Comparison of ENCODE assay signal across 31 cellular contexts in genomic region chr13:34931572-34931971, GRCh38. TPM values are rescaled to one million over a fixed set of nuclear protein-coding genes. Genes with fewer than 3 reads are reported as not detected.
DNase-seq lines count a peak whose midpoint lies in the region; ATAC-seq, FAIRE-seq and TF ChIP-seq lines count a peak whose summit lies in the region.
"Had no signal": no experiment of that assay in that cellular context is flagged by ENCODE, and none has a peak within 500 bp of the region (broad histone marks: within the 10 kb centered on the region; RNA-seq: fewer than 3 reads in every experiment).

No MANE protein-coding gene starts in this region.

- intact Hi-C loops in MCF 10A (cut with micrococcal nuclease), result no loop called here
- intact Hi-C loops in breast epithelium (cut with DNase I; ENCODE audit: low total_unique reads), result no loop called here
- intact Hi-C loops in K562 (cut with micrococcal nuclease), result no loop called here
- intact Hi-C loops in sciatic nerve (cut with DNase I), result no loop called here

- TF ChIP-seq POLR2A in breast epithelium (IDR thresholded peaks at IDR 0.05) (no peak), K562 (conservative IDR thresholded peaks at IDR 0.05) (no peak), gastroesophageal sphincter (IDR thresholded peaks at IDR 0.05) (no peak)

- POLR2A ChIA-PET in MCF 10A (lab: Yijun Ruan, JAX) (no interaction called here), K562 (lab: Yijun Ruan, JAX) (no interaction called here)

- H3K9me3 Mint-ChIP-seq in MCF 10A (ENCODE audit: unreplicated experiment), result no peaks in the 10 kb centered on the region
- no peaks in the 10 kb centered on the region for H3K9me3 Mint-ChIP-seq in activated T-cell treated with anti-CD3 and anti-CD28 coated beads, Interleukin-2, amount 50 U/mL, for 4 hours
- H3K9me3 Mint-ChIP-seq: activated naive CD4-positive, alpha-beta T cell treated with anti-CD3 and anti-CD28 coated beads, Interleukin-2, amount 10 ng/mL, durations not matched to agents 7 days and 5 days; activated T-helper 1 cell treated with anti-CD3 and anti-CD28 coated beads, Interleukin-12 subunit alpha, Interleukin-12 subunit beta, Interleukin-2, Interleukin-4 antibody, amounts not matched to agents 30 ng/mL and 10 ng/mL and 1 ng/mL, durations not matched to agents 14 hours and 24 hours and 36 hours; dendritic cell treated with granulocyte-macrophage colony-stimulating factor and Interleukin-4, amounts not matched to agents 40 ng/mL and 50 ng/mL, for 4 days; stimulated activated memory B cell treated with anti-CD40 and anti-IgM and Interleukin-4, amounts not matched to agents 10 μg/mL and 1 μg/mL and 100 μg/mL, for 72 hours; T-helper 1 cell treated with Interleukin-12 subunit alpha and Interleukin-12 subunit beta and Interleukin-4 antibody, amounts not matched to agents 30 μg/mL and 1 μg/mL, for 36 hours had no signal

- H3K27me3 ChIP-seq in breast epithelium (no peaks in the 10 kb centered on the region), K562 (ENCODE audit: control insufficient read depth in 2 of 2, insufficient read depth in 2 of 2, low read length in 2 of 2) (no peaks in the 10 kb centered on the region), gastroesophageal sphincter (no peaks in the 10 kb centered on the region)
- H3K27me3 ChIP-seq: uterus had no signal

- no peaks in the 10 kb centered on the region for H4K20me1 ChIP-seq in K562 (replicated peaks; ENCODE audit: control insufficient read depth, insufficient read depth, low read length)

- H3K4me1 ChIP-seq in breast epithelium, result no peaks in the 10 kb centered on the region
- no peaks in the 10 kb centered on the region for H3K4me1 ChIP-seq in K562 (replicated peaks in 1 of 2; ENCODE audit: control insufficient read depth in 2 of 2, insufficient read depth in 2 of 2, low read length in 2 of 2)
- H3K4me1 ChIP-seq in gastroesophageal sphincter, result no peaks in the 10 kb centered on the region
- H3K4me1 ChIP-seq: uterus had no signal

- no peaks in the 10 kb centered on the region for H3K9me3 ChIP-seq in breast epithelium
- H3K9me3 ChIP-seq in K562 (replicated peaks; ENCODE audit: control insufficient read depth, insufficient read depth, low read depth, low read length), result no peaks in the 10 kb centered on the region
- no peaks in the 10 kb centered on the region for H3K9me3 ChIP-seq in gastroesophageal sphincter
- H3K9me3 ChIP-seq: A549, uterus had no signal

- H3K4me1 Mint-ChIP-seq in MCF 10A (ENCODE audit: insufficient read depth, unreplicated experiment), result peaks cover 4% of the 10 kb centered on the region
- H3K4me1 Mint-ChIP-seq in activated T-cell treated with anti-CD3 and anti-CD28 coated beads, Interleukin-2, amount 50 U/mL, for 4 hours (ENCODE audit: low read depth), result no peaks in the 10 kb centered on the region
- H3K4me1 Mint-ChIP-seq: activated CD4-positive, alpha-beta T cell treated with anti-CD3 and anti-CD28 coated beads, Interleukin-2, amount 10 ng/mL, durations not matched to agents 24 days and 14 days; activated CD8-positive, alpha-beta memory T cell treated with anti-CD3 and anti-CD28 coated beads, Interleukin-2, amount 10 ng/mL, durations not matched to agents 7 days and 5 days; activated naive CD4-positive, alpha-beta T cell treated with anti-CD3 and anti-CD28 coated beads, Interleukin-2, amount 10 ng/mL, durations not matched to agents 7 days and 5 days; stimulated activated memory B cell treated with anti-CD40 and anti-IgM and Interleukin-4, amounts not matched to agents 10 μg/mL and 1 μg/mL and 100 μg/mL, for 72 hours had no signal

- TF ChIP-seq RAD21 in K562 (CRISPR knock-in tag; conservative IDR thresholded peaks at IDR 0.05 in 1 of 2, IDR thresholded peaks at IDR 0.05 in 1 of 2), result no peak

- CTCF ChIA-PET in MCF 10A (lab: Yijun Ruan, JAX), result no interaction called here
- CTCF ChIA-PET in K562 (lab: Yijun Ruan, JAX; ENCODE audit: low intra/inter-chr PET ratio), result no interaction called here

- DNase-seq in MCF 10A (ENCODE audit: unreplicated experiment) (peak; percentile 80), breast epithelium (ENCODE audit: low spot score in 2 of 2) (no peak), NCI-H1930 (lab: John Stamatoyannopoulos, UW) (peak; percentile 29 to 64), K562 (ENCODE audit: extremely low read depth in 1 of 4, low spot score in 3 of 4) (no peak), skeletal muscle cell (ENCODE audit: low read depth) (peak; percentile 14), sciatic nerve (ENCODE audit: low spot score) (no peak)
- no peak for DNase-seq in activated T-cell treated with anti-CD3 and anti-CD28 coated beads, Interleukin-2, amount 50 U/mL, for 4 hours
- DNase-seq: activated CD4-positive, alpha-beta T cell treated with anti-CD3 and anti-CD28 coated beads, Interleukin-2, amount 10 ng/mL, durations not matched to agents 24 days and 14 days; activated CD8-positive, alpha-beta memory T cell treated with anti-CD3 and anti-CD28 coated beads, Interleukin-2, amount 10 ng/mL, durations not matched to agents 7 days and 5 days; activated naive CD4-positive, alpha-beta T cell treated with anti-CD3 and anti-CD28 coated beads, Interleukin-2, amount 10 ng/mL, durations not matched to agents 7 days and 5 days; anterior cingulate cortex; central memory CD4-positive, alpha-beta T cell; COR-L47; DMS79 treated with DMSO at 0.1 percent for 48 hours; HCEC 1CT; kidney glomerular epithelial cell; NCI-H1436 treated with DMSO at 0.1 percent for 48 hours; NCI-H524; RPMI8226; small intestine; uterus had no signal

- H3K27ac Mint-ChIP-seq in MCF 10A (ENCODE audit: low read depth, unreplicated experiment), result no peak overlapping the region
- H3K27ac Mint-ChIP-seq: activated CD4-positive, alpha-beta T cell treated with anti-CD3 and anti-CD28 coated beads, Interleukin-2, amount 10 ng/mL, durations not matched to agents 24 days and 14 days; activated CD8-positive, alpha-beta memory T cell treated with anti-CD3 and anti-CD28 coated beads, Interleukin-2, amount 10 ng/mL, durations not matched to agents 7 days and 5 days; activated naive CD4-positive, alpha-beta T cell treated with anti-CD3 and anti-CD28 coated beads, Interleukin-2, amount 10 ng/mL, durations not matched to agents 7 days and 5 days; activated T-helper 1 cell treated with anti-CD3 and anti-CD28 coated beads, Interleukin-12 subunit alpha, Interleukin-12 subunit beta, Interleukin-2, Interleukin-4 antibody, amounts not matched to agents 30 ng/mL and 10 ng/mL and 1 ng/mL, durations not matched to agents 14 hours and 24 hours and 36 hours; dendritic cell treated with granulocyte-macrophage colony-stimulating factor and Interleukin-4, amounts not matched to agents 40 ng/mL and 50 ng/mL, for 4 days; progenitor cell of endocrine pancreas; stimulated activated memory B cell treated with anti-CD40 and anti-IgM and Interleukin-4, amounts not matched to agents 10 μg/mL and 1 μg/mL and 100 μg/mL, for 72 hours; T-helper 1 cell treated with Interleukin-12 subunit alpha and Interleukin-12 subunit beta and Interleukin-4 antibody, amounts not matched to agents 30 μg/mL and 1 μg/mL, for 36 hours had no signal

- H3K4me2 ChIP-seq in K562 (ENCODE audit: insufficient read depth, low read length), result no peak overlapping the region
- H3K4me2 ChIP-seq: A549 had no signal

- no peak overlapping the region for H3K27ac ChIP-seq in breast epithelium
- no peak overlapping the region for H3K27ac ChIP-seq in K562 (ENCODE audit: extremely low read depth, low read depth, low read length)
- H3K27ac ChIP-seq in gastroesophageal sphincter, result no peak overlapping the region
- H3K27ac ChIP-seq: HL-60, uterus had no signal

- no peak overlapping the region for H3K9ac ChIP-seq in K562 (ENCODE audit: insufficient read depth in 1 of 2, low read depth in 2 of 2, low read length in 2 of 2)

- BruUV-seq in MCF 10A (replicated peaks; lab: Mats Ljungman, UMichigan), result no TSS peak
- no TSS peak for BruUV-seq in K562 (replicated peaks; lab: Mats Ljungman, UMichigan)

- no peaks in the 10 kb centered on the region for H3K9me1 ChIP-seq in K562 (ENCODE audit: control insufficient read depth, insufficient read depth, low read length)

- H3K36me3 Mint-ChIP-seq in MCF 10A (ENCODE audit: insufficient read depth, unreplicated experiment), result peaks cover 6% of the 10 kb centered on the region
- no peaks in the 10 kb centered on the region for H3K36me3 Mint-ChIP-seq in activated T-cell treated with anti-CD3 and anti-CD28 coated beads, Interleukin-2, amount 50 U/mL, for 4 hours (ENCODE audit: insufficient read depth)
- H3K36me3 Mint-ChIP-seq: activated CD8-positive, alpha-beta memory T cell treated with anti-CD3 and anti-CD28 coated beads, Interleukin-2, amount 10 ng/mL, durations not matched to agents 7 days and 5 days; activated naive CD4-positive, alpha-beta T cell treated with anti-CD3 and anti-CD28 coated beads, Interleukin-2, amount 10 ng/mL, durations not matched to agents 7 days and 5 days; stimulated activated memory B cell treated with anti-CD40 and anti-IgM and Interleukin-4, amounts not matched to agents 10 μg/mL and 1 μg/mL and 100 μg/mL, for 72 hours had no signal

- no peak for FAIRE-seq in K562 (lab: Jason Lieb, UNC)
- FAIRE-seq: A549, GM12891, small intestine had no signal

- TF ChIP-seq EP300 in K562 (IDR thresholded peaks at IDR 0.05; ENCODE audit: low read length) (no peak), gastroesophageal sphincter (IDR thresholded peaks at IDR 0.05) (no peak)

- H2AFZ ChIP-seq in K562 (ENCODE audit: low read depth, low read length), result no peak overlapping the region

- no peak overlapping the region for H3K4me3 ChIP-seq in breast epithelium
- no peak overlapping the region for H3K4me3 ChIP-seq in K562
- no peak overlapping the region for H3K4me3 ChIP-seq in skeletal muscle cell (ENCODE audit: low read depth, low read length)
- H3K4me3 ChIP-seq in gastroesophageal sphincter, result no peak overlapping the region
- H3K4me3 ChIP-seq: A549, lung, uterus had no signal

- H3K4me3 Mint-ChIP-seq in MCF 10A (ENCODE audit: unreplicated experiment), result no peak overlapping the region
- H3K4me3 Mint-ChIP-seq in activated T-cell treated with anti-CD3 and anti-CD28 coated beads, Interleukin-2, amount 50 U/mL, for 4 hours, result no peak overlapping the region
- H3K4me3 Mint-ChIP-seq: activated CD4-positive, alpha-beta T cell treated with anti-CD3 and anti-CD28 coated beads, Interleukin-2, amount 10 ng/mL, durations not matched to agents 24 days and 14 days; activated CD8-positive, alpha-beta memory T cell treated with anti-CD3 and anti-CD28 coated beads, Interleukin-2, amount 10 ng/mL, durations not matched to agents 7 days and 5 days; activated naive CD4-positive, alpha-beta T cell treated with anti-CD3 and anti-CD28 coated beads, Interleukin-2, amount 10 ng/mL, durations not matched to agents 7 days and 5 days; activated T-helper 1 cell treated with anti-CD3 and anti-CD28 coated beads, Interleukin-12 subunit alpha, Interleukin-12 subunit beta, Interleukin-2, Interleukin-4 antibody, amounts not matched to agents 30 ng/mL and 10 ng/mL and 1 ng/mL, durations not matched to agents 14 hours and 24 hours and 36 hours; dendritic cell treated with granulocyte-macrophage colony-stimulating factor and Interleukin-4, amounts not matched to agents 40 ng/mL and 50 ng/mL, for 4 days; stimulated activated memory B cell treated with anti-CD40 and anti-IgM and Interleukin-4, amounts not matched to agents 10 μg/mL and 1 μg/mL and 100 μg/mL, for 72 hours; T-helper 1 cell treated with Interleukin-12 subunit alpha and Interleukin-12 subunit beta and Interleukin-4 antibody, amounts not matched to agents 30 μg/mL and 1 μg/mL, for 36 hours had no signal

- no peak for ATAC-seq in K562
- no peak for ATAC-seq in gastroesophageal sphincter
- ATAC-seq in sciatic nerve, result no peak
- ATAC-seq in activated T-cell treated with anti-CD3 and anti-CD28 coated beads, Interleukin-2, amount 50 U/mL, for 4 hours, result no peak
- ATAC-seq: A549; activated CD8-positive, alpha-beta memory T cell treated with anti-CD3 and anti-CD28 coated beads, Interleukin-2, amount 10 ng/mL, durations not matched to agents 7 days and 5 days; stimulated activated memory B cell treated with anti-CD40 and anti-IgM and Interleukin-4, amounts not matched to agents 10 μg/mL and 1 μg/mL and 100 μg/mL, for 72 hours had no signal

- H3K79me2 ChIP-seq in K562 (ENCODE audit: control insufficient read depth, insufficient read depth, low read length), result no peaks in the 10 kb centered on the region

- no peaks in the 10 kb centered on the region for H3K36me3 ChIP-seq in breast epithelium
- no peaks in the 10 kb centered on the region for H3K36me3 ChIP-seq in K562 (ENCODE audit: control insufficient read depth, insufficient read depth, low read length)
- H3K36me3 ChIP-seq in gastroesophageal sphincter, result no peaks in the 10 kb centered on the region
- H3K36me3 ChIP-seq: uterus had no signal

- TF ChIP-seq CTCF in MCF 10A (IDR thresholded peaks at IDR 0.05; ENCODE audit: unreplicated experiment) (no peak), breast epithelium (IDR thresholded peaks at IDR 0.05) (no peak), K562 (IDR thresholded peaks at IDR 0.05 in 2 of 3, conservative IDR thresholded peaks at IDR 0.05 in 1 of 3; ENCODE audit: insufficient read depth in 2 of 3, low read depth in 1 of 3, low read length in 3 of 3) (no peak), gastroesophageal sphincter (IDR thresholded peaks at IDR 0.05) (no peak)

- H3K27me3 Mint-ChIP-seq in MCF 10A (ENCODE audit: insufficient read depth, unreplicated experiment), result peaks cover 14% of the 10 kb centered on the region
- peaks cover 6% of the 10 kb centered on the region for H3K27me3 Mint-ChIP-seq in activated T-cell treated with anti-CD3 and anti-CD28 coated beads, Interleukin-2, amount 50 U/mL, for 4 hours (ENCODE audit: low read depth)
- H3K27me3 Mint-ChIP-seq: activated CD8-positive, alpha-beta memory T cell treated with anti-CD3 and anti-CD28 coated beads, Interleukin-2, amount 10 ng/mL, durations not matched to agents 7 days and 5 days had no signal

- in situ Hi-C loops in K562 (cut with MboI), result no loop called here

- WGBS in K562 (ENCODE audit: insufficient coverage, low coverage, missing lambda C conversion rate), result 0% methylated on average over 6 of the region's 6 CpGs
- WGBS in gastroesophageal sphincter (ENCODE audit: low coverage in 1 of 2), 2 donors, result 68 to 77% methylated on average over 4 to 5 of the region's 6 CpGs

RNA-seq across cellular contexts. Expression of gene NBEA, which starts 10.5 kb away (rescaled TPM):
- 3.3 and 4.6 TPM in 2 replicates for total RNA-seq in MCF 10A (2022)
- 10 to 100 TPM in 2 of 3 donors, 1 to 10 TPM in 1; 7.5 to 18.6 (median 16.1) TPM for total RNA-seq in breast epithelium
- total RNA-seq in K562 (2011; cell fraction: chromatin; rRNA removed; ENCODE audit: low replicate concordance), result 0.07 and 0.63 TPM in 2 replicates
- total RNA-seq in K562 (2011; cell fraction: nucleolus; rRNA removed), result under 0.01 TPM in 1 of 2 replicates, not detected in the other
- 0.07 TPM in 1 of 2 replicates, not detected in the other for total RNA-seq in K562 (2011; cell fraction: nucleoplasm; rRNA removed)
- total RNA-seq in K562 (2014; rRNA removed), result 0.04 and 0.05 TPM in 2 replicates
- total RNA-seq in K562 (2014; rRNA removed; fragmentation: Illumina TruSeq; extraction: Trizol), result 0.03 and 0.04 TPM in 2 replicates
- total RNA-seq in K562 (2015; rRNA removed; fragmentation: Illumina TruSeq; extraction: Trizol), result 0.18 and 0.23 TPM in 2 replicates
- 0.07 and 0.16 TPM in 2 replicates for total RNA-seq in K562 (2021)
- 0.01 and 0.03 TPM in 2 replicates for polyA plus RNA-seq in K562 (2011; rRNA removed)
- polyA plus RNA-seq in K562 (2011; cell fraction: cytosol; rRNA removed), result 0.01 TPM in 1 of 2 replicates, not detected in the other
- polyA plus RNA-seq in K562 (2011; cell fraction: nucleus; rRNA removed), result 0.03 and 0.04 TPM in 2 replicates
- polyA plus RNA-seq in K562 (2012), result 0.04 and 0.36 TPM in 2 replicates
- 0.03 TPM in 2 replicates for polyA plus RNA-seq in K562 (2014; fragmentation: Illumina TruSeq; extraction: Trizol)
- polyA plus RNA-seq in K562 (2014; fragmentation: Nextera tagmentation; extraction: Ambion mirVana), result not detected
- 0.94 TPM in 1 of 2 replicates, not detected in the other for polyA plus RNA-seq in K562 (2014; rRNA removed)
- 0.12 and 0.25 TPM in 2 replicates for polyA minus RNA-seq in K562 (2011; rRNA and poly(A)+ RNA removed)
- not detected in 2 replicates for polyA minus RNA-seq in K562 (2011; cell fraction: cytosol; rRNA and poly(A)+ RNA removed)
- 0.44 and 0.81 TPM in 2 replicates for polyA minus RNA-seq in K562 (2011; cell fraction: nucleus; rRNA and poly(A)+ RNA removed)
- total RNA-seq in gastroesophageal sphincter, result 10 to 100 TPM; 24.8 to 52.1 (median 35.4) TPM
- 16.3 TPM for total RNA-seq in sciatic nerve
- total RNA-seq in activated T-cell treated with anti-CD3 and anti-CD28 coated beads, Interleukin-2, amount 50 U/mL, for 4 hours, result under 1 TPM; 0.19 to 0.58 (median 0.43) TPM

Comparison
In these comparisons a context has a peak if more than half of its experiments do, and no peak if none do; other contexts are left out.
1. DNase-seq: peak in MCF 10A (single experiment), NCI-H1930 (2 of 2) and skeletal muscle cell (single experiment); none in breast epithelium (0 of 2), K562 (0 of 4), sciatic nerve (single experiment) and activated T-cell treated with anti-CD3 and anti-CD28 coated beads, Interleukin-2, amount 50 U/mL, for 4 hours (single experiment).